8 cellular contexts compared by ENCODE assay signal in the genomic region with DNA sequence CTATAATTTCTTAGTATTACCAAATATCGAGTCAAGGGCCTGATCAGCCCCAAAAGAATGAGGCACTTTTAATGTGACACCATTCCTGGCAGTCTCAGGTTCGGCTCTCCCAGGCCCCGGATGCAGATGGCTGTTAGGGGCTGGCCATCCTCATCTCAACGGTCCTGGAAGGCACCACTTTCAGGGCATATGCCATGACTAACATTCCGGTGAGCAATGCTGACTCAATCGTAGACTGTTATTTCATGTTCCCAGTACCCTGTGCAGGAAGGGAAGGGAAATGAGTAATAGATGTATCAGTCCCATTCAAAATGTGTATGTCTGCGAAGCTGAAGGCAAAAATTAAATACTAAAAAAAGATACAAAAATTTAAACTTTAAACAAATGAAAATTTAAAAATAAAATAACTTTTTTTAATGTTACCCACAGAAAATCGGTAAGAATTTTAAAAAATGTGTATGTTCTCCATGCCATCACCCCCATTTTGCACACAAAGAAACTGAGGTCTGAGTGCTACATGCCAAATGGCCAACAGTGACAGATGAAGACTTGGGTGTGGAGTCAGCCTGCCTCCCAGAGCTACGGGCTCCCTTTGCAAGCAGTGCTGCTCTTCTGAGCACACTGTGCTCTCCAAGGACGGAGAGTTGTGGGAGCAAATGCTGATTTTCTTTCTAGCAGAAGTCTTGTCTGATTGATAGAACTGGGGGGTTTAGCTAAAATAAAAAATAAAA.
DNase-seq lines count a peak whose midpoint lies in the region; ATAC-seq, FAIRE-seq and TF ChIP-seq lines count a peak whose summit lies in the region.

No MANE protein-coding gene starts in this region.

- peak overlapping the region; percentile 71 for H3K4me2 ChIP-seq in endothelial cell of umbilical vein (ENCODE audit: insufficient read depth, low read length)

- H3K79me2 ChIP-seq in endothelial cell of umbilical vein (ENCODE audit: control insufficient read depth, insufficient read depth, low read length): no peaks in the 10 kb centered on the region

- H2AFZ ChIP-seq in endothelial cell of umbilical vein (ENCODE audit: low read depth, low read length): no peak overlapping the region

- CTCF ChIA-PET in endothelial cell of umbilical vein (lab: Charles Lee): interaction anchor here (0.7 to 4.0 kb wide), 26 partner anchors 9 to 512 kb away, joined by 3 to 124 read pairs (median 8); a partner anchor contains a TSS

- H3K36me3 Mint-ChIP-seq in activated naive CD8-positive, alpha-beta T cell treated with anti-CD3 and anti-CD28 coated beads, Interleukin-2, amount 50 U/mL, for 24 hours (ENCODE audit: low read depth): no peaks in the 10 kb centered on the region
- no peaks in the 10 kb centered on the region for H3K36me3 Mint-ChIP-seq in activated naive CD8-positive, alpha-beta T cell treated with anti-CD3 and anti-CD28 coated beads for 36 hours
- H3K36me3 Mint-ChIP-seq in progenitor cell of endocrine pancreas (ENCODE audit: insufficient read depth): no peaks in the 10 kb centered on the region

- H3K9ac ChIP-seq in endothelial cell of umbilical vein (replicated peaks; ENCODE audit: extremely low read depth, insufficient read depth, low read length): peak overlapping the region; percentile 92

- no peaks in the 10 kb centered on the region for H3K36me3 ChIP-seq in endothelial cell of umbilical vein (ENCODE audit: control insufficient read depth in 2 of 2, extremely low read depth in 1 of 2, insufficient read depth in 2 of 2, low read length in 2 of 2)

- H3K9me1 ChIP-seq in endothelial cell of umbilical vein (replicated peaks; ENCODE audit: control insufficient read depth, extremely low read depth, insufficient read depth, low read length): no peaks in the 10 kb centered on the region

- dilution Hi-C loops in endothelial cell of umbilical vein (cut with MboI; ENCODE audit: extremely low pct_ligation_motif_present, low sequenced_read_pairs): no loop called here

- intact Hi-C loops in endothelial cell of umbilical vein (cut with micrococcal nuclease): loop anchor here (1.0 to 10.0 kb wide), 12 partner anchors 8 to 562 kb away; a partner anchor contains a TSS

- TF ChIP-seq POLR2A in endothelial cell of umbilical vein (IDR thresholded peaks at IDR 0.05; ENCODE audit: low read depth, low read length): peak; percentile 82

- DNase-seq in activated naive CD8-positive, alpha-beta T cell treated with anti-CD3 and anti-CD28 coated beads, Interleukin-2, amount 50 U/mL, for 24 hours: peak; percentile 8
- DNase-seq in activated naive CD8-positive, alpha-beta T cell treated with anti-CD3 and anti-CD28 coated beads for 36 hours: no peak
- DNase-seq in SIG-M5 treated with dmso at 0.1 percent for 504 hours (lab: John Stamatoyannopoulos, UW; ENCODE audit: unreplicated experiment) (peak; percentile 67), endothelial cell of umbilical vein (ENCODE audit: low read depth, low spot score) (peak; percentile 98), iPS-NIHi11 (ENCODE audit: low spot score) (no peak), progenitor cell of endocrine pancreas (ENCODE audit: low spot score, unreplicated experiment) (no peak)
- DNase-seq in stimulated activated CD4-positive, alpha-beta T cell treated with anti-CD3 and anti-CD28 coated beads, Interleukin-4, amount 100 ng/mL, for 24 hours: peak; percentile 55

- peaks cover 10% of the 10 kb centered on the region for H3K4me1 Mint-ChIP-seq in activated naive CD8-positive, alpha-beta T cell treated with anti-CD3 and anti-CD28 coated beads, Interleukin-2, amount 50 U/mL, for 24 hours
- no peaks in the 10 kb centered on the region for H3K4me1 Mint-ChIP-seq in activated naive CD8-positive, alpha-beta T cell treated with anti-CD3 and anti-CD28 coated beads for 36 hours
- no peaks in the 10 kb centered on the region for H3K4me1 Mint-ChIP-seq in progenitor cell of endocrine pancreas (ENCODE audit: low read depth)

- H3K27ac Mint-ChIP-seq in activated naive CD8-positive, alpha-beta T cell treated with anti-CD3 and anti-CD28 coated beads, Interleukin-2, amount 50 U/mL, for 24 hours: peak overlapping the region; percentile 35
- no peak overlapping the region for H3K27ac Mint-ChIP-seq in activated naive CD8-positive, alpha-beta T cell treated with anti-CD3 and anti-CD28 coated beads for 36 hours
- no peak overlapping the region for H3K27ac Mint-ChIP-seq in progenitor cell of endocrine pancreas

- no peaks in the 10 kb centered on the region for H3K9me3 ChIP-seq in endothelial cell of umbilical vein (replicated peaks; ENCODE audit: control insufficient read depth, insufficient read depth, low read length)

- H3K27ac ChIP-seq in endothelial cell of umbilical vein (ENCODE audit: insufficient read depth, low read depth, low read length): peak overlapping the region; percentile 99

- FAIRE-seq in endothelial cell of umbilical vein (lab: Jason Lieb, UNC): peak; percentile 92

- H3K9me3 Mint-ChIP-seq in activated naive CD8-positive, alpha-beta T cell treated with anti-CD3 and anti-CD28 coated beads, Interleukin-2, amount 50 U/mL, for 24 hours: no peaks in the 10 kb centered on the region
- no peaks in the 10 kb centered on the region for H3K9me3 Mint-ChIP-seq in activated naive CD8-positive, alpha-beta T cell treated with anti-CD3 and anti-CD28 coated beads for 36 hours
- no peaks in the 10 kb centered on the region for H3K9me3 Mint-ChIP-seq in progenitor cell of endocrine pancreas (ENCODE audit: low read depth)

- ATAC-seq in activated naive CD8-positive, alpha-beta T cell treated with anti-CD3 and anti-CD28 coated beads, Interleukin-2, amount 50 U/mL, for 24 hours: peak; percentile 89
- no peak for ATAC-seq in HG03378 (IDR thresholded peaks at IDR 0.05; ENCODE audit: unreplicated experiment)

- H4K20me1 ChIP-seq in endothelial cell of umbilical vein (replicated peaks; ENCODE audit: control insufficient read depth, extremely low read depth, insufficient read depth, low read length): no peaks in the 10 kb centered on the region

- no peak overlapping the region for H3K4me3 Mint-ChIP-seq in activated naive CD8-positive, alpha-beta T cell treated with anti-CD3 and anti-CD28 coated beads, Interleukin-2, amount 50 U/mL, for 24 hours
- no peak overlapping the region for H3K4me3 Mint-ChIP-seq in activated naive CD8-positive, alpha-beta T cell treated with anti-CD3 and anti-CD28 coated beads for 36 hours
- H3K4me3 Mint-ChIP-seq in progenitor cell of endocrine pancreas (ENCODE audit: low read depth): no peak overlapping the region

- TF ChIP-seq CTCF in endothelial cell of umbilical vein (IDR thresholded peaks at IDR 0.05; ENCODE audit: extremely low read depth in 1 of 2, insufficient read depth in 1 of 2, low read depth in 1 of 2, low read length in 2 of 2): peak in 1 of 2 donors; percentile 12
- TF ChIP-seq CTCF in progenitor cell of endocrine pancreas (IDR thresholded peaks at IDR 0.05; ENCODE audit: unreplicated experiment): no peak

- peaks cover 58% of the 10 kb centered on the region for H3K4me1 ChIP-seq in endothelial cell of umbilical vein (ENCODE audit: control insufficient read depth, extremely low read depth, insufficient read depth, low read length)

- no TSS peak for BruUV-seq in endothelial cell of umbilical vein (replicated peaks; lab: Mats Ljungman, UMichigan)

- no peaks in the 10 kb centered on the region for H3K27me3 Mint-ChIP-seq in activated naive CD8-positive, alpha-beta T cell treated with anti-CD3 and anti-CD28 coated beads, Interleukin-2, amount 50 U/mL, for 24 hours
- no peaks in the 10 kb centered on the region for H3K27me3 Mint-ChIP-seq in activated naive CD8-positive, alpha-beta T cell treated with anti-CD3 and anti-CD28 coated beads for 36 hours
- no peaks in the 10 kb centered on the region for H3K27me3 Mint-ChIP-seq in progenitor cell of endocrine pancreas

- peak overlapping the region in 1 of 3 experiments; percentile 12 for H3K4me3 ChIP-seq in endothelial cell of umbilical vein (replicated peaks in 1 of 3; ENCODE audit: insufficient read depth in 1 of 3, low read depth in 1 of 3, low read length in 3 of 3)

- POLR2A ChIA-PET in endothelial cell of umbilical vein (lab: Charles Lee): interaction anchor here (0.9 to 2.1 kb wide), 3 partner anchors 14 to 212 kb away, joined by 3 to 9 read pairs (median 4); a partner anchor contains a TSS

- H3K27me3 ChIP-seq in endothelial cell of umbilical vein (ENCODE audit: control insufficient read depth in 2 of 2, insufficient read depth in 2 of 2, low read length in 2 of 2): no peaks in the 10 kb centered on the region

TF ChIP-seq in endothelial cell of umbilical vein, 7 proteins besides CTCF, POLR2A, EP300 and RAD21:
- TF ChIP-seq FOS (IDR thresholded peaks at IDR 0.05; ENCODE audit: borderline replicate concordance, insufficient read depth, low read length): peak; percentile 100
- TF ChIP-seq GATA2 (IDR thresholded peaks at IDR 0.05; ENCODE audit: insufficient read depth, insufficient read length, low read depth, low read length): peak; percentile 63
- TF ChIP-seq MYC (IDR thresholded peaks at IDR 0.05; ENCODE audit: low read depth, low read length): peak; percentile 53
- peak; percentile 96 for TF ChIP-seq POLR2AphosphoS5 (IDR thresholded peaks at IDR 0.05; ENCODE audit: insufficient read depth, low read depth, low read length)
- TF ChIP-seq, protein P1, sequence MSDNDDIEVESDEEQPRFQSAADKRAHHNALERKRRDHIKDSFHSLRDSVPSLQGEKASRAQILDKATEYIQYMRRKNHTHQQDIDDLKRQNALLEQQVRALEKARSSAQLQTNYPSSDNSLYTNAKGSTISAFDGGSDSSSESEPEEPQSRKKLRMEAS (IDR thresholded peaks at IDR 0.05; ENCODE audit: insufficient read depth, insufficient read length): no peak
- TF ChIP-seq EZH2 (IDR thresholded peaks at IDR 0.05; ENCODE audit: borderline replicate concordance, low read depth, low read length, severe bottlenecking): no peak
- peak; percentile 100 for TF ChIP-seq JUN (IDR thresholded peaks at IDR 0.05; ENCODE audit: borderline replicate concordance, insufficient read depth, insufficient read length, low read depth)

Comparison
In these comparisons a context has a peak if more than half of its experiments do, and no peak if none do; other contexts are left out.
1. DNase-seq: peak in activated naive CD8-positive, alpha-beta T cell treated with anti-CD3 and anti-CD28 coated beads, Interleukin-2, amount 50 U/mL, for 24 hours (single experiment), SIG-M5 treated with dmso at 0.1 percent for 504 hours (single experiment), endothelial cell of umbilical vein (single experiment) and stimulated activated CD4-positive, alpha-beta T cell treated with anti-CD3 and anti-CD28 coated beads, Interleukin-4, amount 100 ng/mL, for 24 hours (single experiment); none in activated naive CD8-positive, alpha-beta T cell treated with anti-CD3 and anti-CD28 coated beads for 36 hours (single experiment), iPS-NIHi11 (single experiment) and progenitor cell of endocrine pancreas (single experiment).